1 cellular context compared by ENCODE assay signal in the genomic region with DNA sequence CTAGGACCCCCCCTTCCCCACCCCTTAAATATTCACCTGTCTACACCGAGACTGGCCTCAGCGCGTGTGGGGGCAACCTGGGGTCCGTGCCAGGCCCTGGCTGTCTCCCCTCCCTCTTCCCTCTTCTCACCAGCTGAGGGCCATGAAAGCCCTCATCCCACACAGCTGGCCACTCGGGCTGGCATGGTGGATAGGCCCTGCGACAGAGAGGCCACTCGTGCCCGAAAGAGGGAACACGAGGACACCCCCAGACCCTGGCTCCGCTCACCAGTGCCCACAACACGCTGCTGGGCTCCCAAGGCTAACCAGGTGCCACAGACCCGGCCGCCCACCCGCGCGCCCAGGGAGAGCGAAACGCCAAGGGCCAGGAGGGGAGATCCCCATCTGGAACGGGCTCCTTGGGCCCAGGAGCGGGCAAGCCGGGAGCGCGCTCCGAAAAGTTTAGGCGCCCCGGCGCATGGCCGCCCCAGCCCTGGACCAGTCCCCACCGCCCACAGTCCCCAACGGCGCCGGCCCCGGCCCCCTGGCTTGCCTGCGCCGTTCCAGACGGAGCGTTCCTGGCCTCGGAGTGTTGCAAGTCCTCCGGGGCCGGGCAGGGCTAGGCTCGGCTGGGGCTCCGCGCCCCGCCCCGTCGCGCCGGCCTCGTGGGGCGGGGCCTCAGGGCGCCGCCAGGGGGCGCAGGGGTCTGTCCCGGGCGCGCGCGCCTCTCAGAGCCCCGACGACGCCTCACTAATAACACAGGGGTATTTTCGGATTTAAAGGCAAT.
TF ChIP-seq lines count a peak whose summit lies in the region.

A gene with protein sequence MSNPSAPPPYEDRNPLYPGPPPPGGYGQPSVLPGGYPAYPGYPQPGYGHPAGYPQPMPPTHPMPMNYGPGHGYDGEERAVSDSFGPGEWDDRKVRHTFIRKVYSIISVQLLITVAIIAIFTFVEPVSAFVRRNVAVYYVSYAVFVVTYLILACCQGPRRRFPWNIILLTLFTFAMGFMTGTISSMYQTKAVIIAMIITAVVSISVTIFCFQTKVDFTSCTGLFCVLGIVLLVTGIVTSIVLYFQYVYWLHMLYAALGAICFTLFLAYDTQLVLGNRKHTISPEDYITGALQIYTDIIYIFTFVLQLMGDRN (minus strand): TSS at position 570 of the 766 bp plus-strand sequence. CDS start 10,362 bp downstream, outside the sequence.

TF ChIP-seq in WTC11, 78 proteins besides CTCF, POLR2A, EP300 and RAD21 (continued from another document):
- TF ChIP-seq, protein P1, sequence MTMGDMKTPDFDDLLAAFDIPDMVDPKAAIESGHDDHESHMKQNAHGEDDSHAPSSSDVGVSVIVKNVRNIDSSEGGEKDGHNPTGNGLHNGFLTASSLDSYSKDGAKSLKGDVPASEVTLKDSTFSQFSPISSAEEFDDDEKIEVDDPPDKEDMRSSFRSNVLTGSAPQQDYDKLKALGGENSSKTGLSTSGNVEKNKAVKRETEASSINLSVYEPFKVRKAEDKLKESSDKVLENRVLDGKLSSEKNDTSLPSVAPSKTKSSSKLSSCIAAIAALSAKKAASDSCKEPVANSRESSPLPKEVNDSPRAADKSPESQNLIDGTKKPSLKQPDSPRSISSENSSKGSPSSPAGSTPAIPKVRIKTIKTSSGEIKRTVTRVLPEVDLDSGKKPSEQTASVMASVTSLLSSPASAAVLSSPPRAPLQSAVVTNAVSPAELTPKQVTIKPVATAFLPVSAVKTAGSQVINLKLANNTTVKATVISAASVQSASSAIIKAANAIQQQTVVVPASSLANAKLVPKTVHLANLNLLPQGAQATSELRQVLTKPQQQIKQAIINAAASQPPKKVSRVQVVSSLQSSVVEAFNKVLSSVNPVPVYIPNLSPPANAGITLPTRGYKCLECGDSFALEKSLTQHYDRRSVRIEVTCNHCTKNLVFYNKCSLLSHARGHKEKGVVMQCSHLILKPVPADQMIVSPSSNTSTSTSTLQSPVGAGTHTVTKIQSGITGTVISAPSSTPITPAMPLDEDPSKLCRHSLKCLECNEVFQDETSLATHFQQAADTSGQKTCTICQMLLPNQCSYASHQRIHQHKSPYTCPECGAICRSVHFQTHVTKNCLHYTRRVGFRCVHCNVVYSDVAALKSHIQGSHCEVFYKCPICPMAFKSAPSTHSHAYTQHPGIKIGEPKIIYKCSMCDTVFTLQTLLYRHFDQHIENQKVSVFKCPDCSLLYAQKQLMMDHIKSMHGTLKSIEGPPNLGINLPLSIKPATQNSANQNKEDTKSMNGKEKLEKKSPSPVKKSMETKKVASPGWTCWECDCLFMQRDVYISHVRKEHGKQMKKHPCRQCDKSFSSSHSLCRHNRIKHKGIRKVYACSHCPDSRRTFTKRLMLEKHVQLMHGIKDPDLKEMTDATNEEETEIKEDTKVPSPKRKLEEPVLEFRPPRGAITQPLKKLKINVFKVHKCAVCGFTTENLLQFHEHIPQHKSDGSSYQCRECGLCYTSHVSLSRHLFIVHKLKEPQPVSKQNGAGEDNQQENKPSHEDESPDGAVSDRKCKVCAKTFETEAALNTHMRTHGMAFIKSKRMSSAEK (CRISPR knock-in tag; IDR thresholded peaks at IDR 0.05; ENCODE audit: borderline replicate concordance), result no peak
- no peak for TF ChIP-seq EMX1 (CRISPR knock-in tag; IDR thresholded peaks at IDR 0.05)
TF ChIP-seq in WTC11: peak in this region for 6.
